ENCODE assay signal across 8 cellular contexts in genomic region chr9:128094950-128095544, GRCh38. TPM values are rescaled to one million over a fixed set of nuclear protein-coding genes. Genes with fewer than 3 reads are reported as not detected.
DNase-seq lines count a peak whose midpoint lies in the region; ATAC-seq and TF ChIP-seq lines count a peak whose summit lies in the region.

No MANE protein-coding gene starts in this region.

- 80 to 88% methylated on average over 11 of the region's 11 CpGs for WGBS in lung, 2 donors
- 88 to 90% methylated on average over 9 to 11 of the region's 11 CpGs for WGBS in thyroid gland, 2 donors

- POLR2A ChIA-PET in activated CD4-positive, alpha-beta T cell treated with anti-CD3 and anti-CD28 coated beads, Interleukin-2, amount 10 ng/mL, durations not matched to agents 7 days and 5 days (lab: Charles Lee), result interaction anchor here (1.0 kb wide), 1 partner anchor 23 kb away, joined by 3 read pairs; no protein-coding TSS in a partner anchor

- no peaks in the 10 kb centered on the region for H3K36me3 ChIP-seq in ascending aorta
- H3K36me3 ChIP-seq in lung (ENCODE audit: control insufficient read depth in 2 of 2, insufficient read depth in 2 of 2, low read length in 2 of 2), result no peaks in the 10 kb centered on the region
- no peaks in the 10 kb centered on the region for H3K36me3 ChIP-seq in thyroid gland

- TF ChIP-seq CTCF in ascending aorta (IDR thresholded peaks at IDR 0.05), result no peak
- TF ChIP-seq CTCF in lung (IDR thresholded peaks at IDR 0.05; ENCODE audit: control extremely low read depth, extremely low read depth), result no peak
- no peak for TF ChIP-seq CTCF in thyroid gland (IDR thresholded peaks at IDR 0.05)

- H3K4me1 ChIP-seq in ascending aorta (peaks cover 35 to 66% of the 10 kb centered on the region in 2 donors), lung (ENCODE audit: control insufficient read depth in 2 of 2, insufficient read depth in 2 of 2, low read length in 2 of 2) (peaks cover 18 to 26% of the 10 kb centered on the region in 2 donors), thyroid gland (peaks cover 40 to 85% of the 10 kb centered on the region in 2 donors)

- CTCF ChIA-PET in activated CD4-positive, alpha-beta T cell treated with anti-CD3 and anti-CD28 coated beads, Interleukin-2, amount 10 ng/mL, durations not matched to agents 7 days and 5 days (lab: Charles Lee), result interaction anchor here (4.4 kb wide), 1 partner anchor 23 kb away, joined by 27 read pairs; no protein-coding TSS in a partner anchor

- H3K27ac Mint-ChIP-seq in activated CD4-positive, alpha-beta T cell treated with anti-CD3 and anti-CD28 coated beads, Interleukin-2, amount 10 ng/mL, durations not matched to agents 7 days and 5 days, result peak overlapping the region; percentile 54

- H3K27me3 ChIP-seq in ascending aorta, result no peaks in the 10 kb centered on the region
- no peaks in the 10 kb centered on the region for H3K27me3 ChIP-seq in lung (ENCODE audit: control insufficient read depth, insufficient read depth)
- no peaks in the 10 kb centered on the region for H3K27me3 ChIP-seq in thyroid gland

- no peak for TF ChIP-seq POLR2A in thyroid gland (IDR thresholded peaks at IDR 0.05)

- H3K27ac ChIP-seq in ascending aorta (peak overlapping the region; percentile 90 to 91), lung (ENCODE audit: low read depth in 1 of 2, low read length in 1 of 2) (peak overlapping the region; percentile 90 to 95), thyroid gland (peak overlapping the region; percentile 63 to 100 (median 99))

- H3K4me3 ChIP-seq in ascending aorta (no peak overlapping the region), lung (no peak overlapping the region), thyroid gland (replicated peaks in 1 of 3) (no peak overlapping the region)

- ATAC-seq in lung (ENCODE audit: insufficient read depth, low FRiP score), result no peak
- no peak for ATAC-seq in GM18873 (IDR thresholded peaks at IDR 0.05; ENCODE audit: low FRiP score, unreplicated experiment)

- H3K4me1 Mint-ChIP-seq in activated CD4-positive, alpha-beta T cell treated with anti-CD3 and anti-CD28 coated beads, Interleukin-2, amount 10 ng/mL, durations not matched to agents 7 days and 5 days, result peaks cover 68% of the 10 kb centered on the region

- DNase-seq in activated CD4-positive, alpha-beta T cell treated with anti-CD3 and anti-CD28 coated beads, Interleukin-2, amount 10 ng/mL, durations not matched to agents 7 days and 5 days, result no peak
- DNase-seq in activated CD4-positive, alpha-beta T cell treated with anti-CD3 and anti-CD28 coated beads for 4 hours, result no peak
- no peak for DNase-seq in ascending aorta (ENCODE audit: low spot score in 2 of 2)
- no peak for DNase-seq in lung (ENCODE audit: low spot score)
- DNase-seq in thyroid gland, result no peak
- DNase-seq in stimulated activated CD4-positive, alpha-beta T cell treated with anti-CD3 and anti-CD28 coated beads, Interleukin-4, amount 100 ng/mL, for 4 hours, result no peak
- DNase-seq in DMS114 treated with DMSO at 0.1 percent for 48 hours (lab: John Stamatoyannopoulos, UW; ENCODE audit: unreplicated experiment), result no peak

- no peaks in the 10 kb centered on the region for H3K9me3 ChIP-seq in ascending aorta
- H3K9me3 ChIP-seq in lung (ENCODE audit: control insufficient read depth in 2 of 2, insufficient read depth in 1 of 2, low read length in 1 of 2), result no peaks in the 10 kb centered on the region
- no peaks in the 10 kb centered on the region for H3K9me3 ChIP-seq in thyroid gland

- no peaks in the 10 kb centered on the region for H3K27me3 Mint-ChIP-seq in activated CD4-positive, alpha-beta T cell treated with anti-CD3 and anti-CD28 coated beads, Interleukin-2, amount 10 ng/mL, durations not matched to agents 7 days and 5 days

- H3K4me3 Mint-ChIP-seq in activated CD4-positive, alpha-beta T cell treated with anti-CD3 and anti-CD28 coated beads, Interleukin-2, amount 10 ng/mL, durations not matched to agents 7 days and 5 days, result no peak overlapping the region

- H3K36me3 Mint-ChIP-seq in activated CD4-positive, alpha-beta T cell treated with anti-CD3 and anti-CD28 coated beads, Interleukin-2, amount 10 ng/mL, durations not matched to agents 7 days and 5 days (ENCODE audit: low read depth), result peaks cover 10% of the 10 kb centered on the region

- intact Hi-C loops in ascending aorta (cut with DNase I), result loop anchor here (1.0 to 2.0 kb wide), 3 partner anchors 23 to 130 kb away; partner anchors contain the start of gene SLC25A25
- intact Hi-C loops in thyroid gland (cut with DNase I), result no loop called here

- H3K9me3 Mint-ChIP-seq in activated CD4-positive, alpha-beta T cell treated with anti-CD3 and anti-CD28 coated beads, Interleukin-2, amount 10 ng/mL, durations not matched to agents 7 days and 5 days, result no peaks in the 10 kb centered on the region

RNA-seq across cellular contexts. Expression of gene SLC25A25, which starts 27.0 kb away (rescaled TPM):
- 10 to 100 TPM; 14.6 to 18.4 TPM for total RNA-seq in activated CD4-positive, alpha-beta T cell treated with anti-CD3 and anti-CD28 coated beads, Interleukin-2, amount 10 ng/mL, durations not matched to agents 7 days and 5 days
- total RNA-seq in ascending aorta (27.4 TPM), lung (10 to 100 TPM; 21.2 to 32.6 TPM), thyroid gland (10 to 100 TPM; 21.9 to 42.0 (median 30.8) TPM)
- polyA plus RNA-seq in lung, result 10 to 100 TPM; 10.5 to 27.9 TPM

RNA-seq across cellular contexts. Expression of gene NAIF1, which starts 27.9 kb away (rescaled TPM):
- 10 to 100 TPM; 13.9 to 14.2 TPM for total RNA-seq in activated CD4-positive, alpha-beta T cell treated with anti-CD3 and anti-CD28 coated beads, Interleukin-2, amount 10 ng/mL, durations not matched to agents 7 days and 5 days
- 48.2 TPM for total RNA-seq in ascending aorta
- 1 to 10 TPM; 7.2 to 9.4 TPM for total RNA-seq in lung
- 1 to 10 TPM; 8.2 to 9.4 TPM for polyA plus RNA-seq in lung
- total RNA-seq in thyroid gland, result 10 to 100 TPM in 2 of 4 donors, 1 to 10 TPM in 2; 5.3 to 17.2 (median 9.4) TPM

RNA-seq across cellular contexts. Expression of gene PTGES2, which starts 32.5 kb away (rescaled TPM):
- total RNA-seq in activated CD4-positive, alpha-beta T cell treated with anti-CD3 and anti-CD28 coated beads, Interleukin-2, amount 10 ng/mL, durations not matched to agents 7 days and 5 days, result 10 to 100 TPM; 57.2 to 59.9 TPM
- 97.2 TPM for total RNA-seq in ascending aorta
- 10 to 100 TPM; 42.0 to 66.8 TPM for total RNA-seq in lung
- 10 to 100 TPM; 49.9 to 59.5 TPM for polyA plus RNA-seq in lung
- total RNA-seq in thyroid gland, result 100 to 1,000 TPM in 1 of 4 donors, 10 to 100 TPM in 3; 80.0 to 112 (median 88.4) TPM

RNA-seq across cellular contexts. Expression of gene LCN2, which starts 54.2 kb away (rescaled TPM):
- not detected for total RNA-seq in activated CD4-positive, alpha-beta T cell treated with anti-CD3 and anti-CD28 coated beads, Interleukin-2, amount 10 ng/mL, durations not matched to agents 7 days and 5 days
- not detected for total RNA-seq in ascending aorta
- 100 to 1,000 TPM; 114 to 281 TPM for total RNA-seq in lung
- polyA plus RNA-seq in lung, result 100 to 1,000 TPM; 309 to 842 TPM
- 10 to 100 TPM in 1 of 4 donors, 1 to 10 TPM in 2, under 1 TPM in 1; 0.45 to 10.6 (median 2.5) TPM for total RNA-seq in thyroid gland
